ENCODE assay signal across 1 cellular context in genomic region chr1:146031476-146031875, GRCh38.
TF ChIP-seq lines count a peak whose summit lies in the region.

No MANE protein-coding gene starts in this region.

TF ChIP-seq in K562, 482 proteins besides CTCF, POLR2A, EP300 and RAD21 (continued from another document):
- TF ChIP-seq, protein P1, sequence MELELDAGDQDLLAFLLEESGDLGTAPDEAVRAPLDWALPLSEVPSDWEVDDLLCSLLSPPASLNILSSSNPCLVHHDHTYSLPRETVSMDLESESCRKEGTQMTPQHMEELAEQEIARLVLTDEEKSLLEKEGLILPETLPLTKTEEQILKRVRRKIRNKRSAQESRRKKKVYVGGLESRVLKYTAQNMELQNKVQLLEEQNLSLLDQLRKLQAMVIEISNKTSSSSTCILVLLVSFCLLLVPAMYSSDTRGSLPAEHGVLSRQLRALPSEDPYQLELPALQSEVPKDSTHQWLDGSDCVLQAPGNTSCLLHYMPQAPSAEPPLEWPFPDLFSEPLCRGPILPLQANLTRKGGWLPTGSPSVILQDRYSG (tag; conservative IDR thresholded peaks at IDR 0.05; ENCODE audit: low read depth), result no peak
- TF ChIP-seq THRAP3 (IDR thresholded peaks at IDR 0.05; ENCODE audit: borderline replicate concordance) (no peak), KLF1 (tag; IDR thresholded peaks at IDR 0.05) (no peak), RBBP5 (IDR thresholded peaks at IDR 0.05; ENCODE audit: borderline replicate concordance, insufficient read depth, low read length, poor library complexity, severe bottlenecking) (no peak), ZC3H4 (CRISPR knock-in tag; IDR thresholded peaks at IDR 0.05; ENCODE audit: borderline replicate concordance) (no peak), MXI1 (IDR thresholded peaks at IDR 0.05; ENCODE audit: low read depth, low read length) (no peak), TFAP4 (CRISPR knock-in tag; IDR thresholded peaks at IDR 0.05; ENCODE audit: borderline replicate concordance) (no peak), CHCHD3 (CRISPR knock-in tag; IDR thresholded peaks at IDR 0.05) (no peak), ZNF277 (CRISPR knock-in tag; IDR thresholded peaks at IDR 0.05; ENCODE audit: borderline replicate concordance) (no peak), KAT7 (CRISPR knock-in tag; IDR thresholded peaks at IDR 0.05; ENCODE audit: borderline replicate concordance) (no peak), ZNF431 (CRISPR knock-in tag; IDR thresholded peaks at IDR 0.05) (no peak), USF1 (CRISPR knock-in tag; IDR thresholded peaks at IDR 0.05) (no peak)
- TF ChIP-seq, protein P2, sequence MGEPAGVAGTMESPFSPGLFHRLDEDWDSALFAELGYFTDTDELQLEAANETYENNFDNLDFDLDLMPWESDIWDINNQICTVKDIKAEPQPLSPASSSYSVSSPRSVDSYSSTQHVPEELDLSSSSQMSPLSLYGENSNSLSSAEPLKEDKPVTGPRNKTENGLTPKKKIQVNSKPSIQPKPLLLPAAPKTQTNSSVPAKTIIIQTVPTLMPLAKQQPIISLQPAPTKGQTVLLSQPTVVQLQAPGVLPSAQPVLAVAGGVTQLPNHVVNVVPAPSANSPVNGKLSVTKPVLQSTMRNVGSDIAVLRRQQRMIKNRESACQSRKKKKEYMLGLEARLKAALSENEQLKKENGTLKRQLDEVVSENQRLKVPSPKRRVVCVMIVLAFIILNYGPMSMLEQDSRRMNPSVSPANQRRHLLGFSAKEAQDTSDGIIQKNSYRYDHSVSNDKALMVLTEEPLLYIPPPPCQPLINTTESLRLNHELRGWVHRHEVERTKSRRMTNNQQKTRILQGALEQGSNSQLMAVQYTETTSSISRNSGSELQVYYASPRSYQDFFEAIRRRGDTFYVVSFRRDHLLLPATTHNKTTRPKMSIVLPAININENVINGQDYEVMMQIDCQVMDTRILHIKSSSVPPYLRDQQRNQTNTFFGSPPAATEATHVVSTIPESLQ (CRISPR knock-in tag; IDR thresholded peaks at IDR 0.05), result no peak
